ENCODE assay signal across 13 cellular contexts in genomic region chr3:65524544-65525070, GRCh38.
"Had no signal": no experiment of that assay in that cellular context is flagged by ENCODE, and none has a peak within 500 bp of the region (broad histone marks: within the 10 kb centered on the region; RNA-seq: fewer than 3 reads in every experiment).

No MANE protein-coding gene starts in this region.

- H3K27me3 ChIP-seq: left lung, ovary, testis, upper lobe of right lung had no signal

- H3K36me3 ChIP-seq: left lung, ovary, upper lobe of right lung had no signal

- ATAC-seq: activated CD8-positive, alpha-beta T cell treated with anti-CD3 and anti-CD28 coated beads, Interleukin-2, amount 10 ng/mL, durations not matched to agents 7 days and 5 days; left lung; stimulated activated naive CD8-positive, alpha-beta T cell treated with anti-CD3 and anti-CD28 coated beads, Interleukin-15, amount 100 ng/mL, for 72 hours; upper lobe of right lung; WTC11 had no signal

- H3K4me1 ChIP-seq: left lung, testis, upper lobe of right lung had no signal

- H3K27ac ChIP-seq: left lung, ovary, testis, upper lobe of right lung had no signal

- H3K9me3 ChIP-seq: left lung, ovary, testis, upper lobe of right lung had no signal

- DNase-seq: activated CD4-positive, alpha-beta T cell treated with anti-CD3 and anti-CD28 coated beads for 48 hours; activated CD8-positive, alpha-beta memory T cell treated with anti-CD3 and anti-CD28 coated beads, Interleukin-2, amount 50 U/mL, for 48 hours; activated CD8-positive, alpha-beta T cell treated with anti-CD3 and anti-CD28 coated beads, Interleukin-2, amount 10 ng/mL, durations not matched to agents 7 days and 5 days; activated naive CD4-positive, alpha-beta T cell; aorta; left lung; mesenchymal stem cell; ovary; stimulated activated CD4-positive, alpha-beta T cell treated with anti-CD3 and anti-CD28 coated beads, Interleukin-4, amount 100 ng/mL, for 24 hours; stimulated activated naive CD8-positive, alpha-beta T cell treated with anti-CD3 and anti-CD28 coated beads, Interleukin-15, amount 100 ng/mL, for 72 hours; testis; upper lobe of right lung had no signal

- H3K4me3 ChIP-seq: left lung, ovary, testis, upper lobe of right lung had no signal
